In genomic region chr15:35705030-35705884, GRCh38 we compare ENCODE assay signal across 2 cellular contexts.
TF ChIP-seq lines count a peak whose summit lies in the region.

No MANE protein-coding gene starts in this region.

TF ChIP-seq in HEK293, 187 proteins besides CTCF, POLR2A, EP300 and RAD21:
- TF ChIP-seq PRDM6 (tag by site-specific recombination; IDR thresholded peaks at IDR 0.05) (no peak; the same call in 1 of the 2 replicates), PBX3 (CRISPR knock-in tag; IDR thresholded peaks at IDR 0.05) (no peak), ZBTB17 (tag by site-specific recombination; IDR thresholded peaks at IDR 0.05) (no peak), EGR2 (tag by site-specific recombination; IDR thresholded peaks at IDR 0.05; ENCODE audit: low read depth) (no peak), ZNF280C (tag by site-specific recombination; IDR thresholded peaks at IDR 0.05) (no peak), ZNF645 (tag by site-specific recombination; IDR thresholded peaks at IDR 0.05) (no peak), PRDM1 (tag by site-specific recombination; IDR thresholded peaks at IDR 0.05) (no peak), ZBTB21 (tag by site-specific recombination; IDR thresholded peaks at IDR 0.05) (no peak), ZNF335 (tag by site-specific recombination; conservative IDR thresholded peaks at IDR 0.05) (no peak), ZNF624 (tag by site-specific recombination; IDR thresholded peaks at IDR 0.05) (no peak), BCL11A (tag by site-specific recombination; IDR thresholded peaks at IDR 0.05; ENCODE audit: low read depth) (no peak), BCL6B (tag by site-specific recombination; IDR thresholded peaks at IDR 0.05) (no peak), ZNF843 (tag by site-specific recombination; IDR thresholded peaks at IDR 0.05) (no peak), SP2 (tag by site-specific recombination; IDR thresholded peaks at IDR 0.05) (no peak), ZNF426 (tag by site-specific recombination; IDR thresholded peaks at IDR 0.05) (no peak), MEIS1 (CRISPR knock-in tag; IDR thresholded peaks at IDR 0.05; ENCODE audit: borderline replicate concordance) (no peak), ZNF155 (tag by site-specific recombination; IDR thresholded peaks at IDR 0.05) (no peak), ZNF654 (tag by site-specific recombination; IDR thresholded peaks at IDR 0.05; ENCODE audit: low read depth) (no peak), GLI4 (tag by site-specific recombination; IDR thresholded peaks at IDR 0.05) (no peak)

TF ChIP-seq in HepG2, 621 proteins besides CTCF, POLR2A, EP300 and RAD21 (continued from another document):
- no peak for TF ChIP-seq ZNF569 (CRISPR knock-in tag; IDR thresholded peaks at IDR 0.05; ENCODE audit: borderline replicate concordance)
TF ChIP-seq in HepG2: peak in this region for 1.
